8 cellular contexts compared by ENCODE assay signal in genomic region chr3:126982125-126982521, GRCh38. TPM values are rescaled to one million over a fixed set of nuclear protein-coding genes. Genes with fewer than 3 reads are reported as not detected.
A peak's percentile ranks its signal among the peaks of the same experiment; 100 is the strongest.
DNase-seq lines count a peak whose midpoint lies in the region; ATAC-seq and TF ChIP-seq lines count a peak whose summit lies in the region.

No MANE protein-coding gene starts in this region.

- peaks cover 20% of the 10 kb centered on the region for H3K4me1 ChIP-seq in CD4-positive, CD25-positive, alpha-beta regulatory T cell (ENCODE audit: control insufficient read depth, insufficient read depth, low read length, poor library complexity, severe bottlenecking)

- H3K4me3 Mint-ChIP-seq in CD4-positive, CD25-positive, alpha-beta regulatory T cell: peak overlapping the region; percentile 88 to 95 (median 90)
- H3K4me3 Mint-ChIP-seq in activated CD4-positive, alpha-beta memory T cell treated with anti-CD3 and anti-CD28 coated beads for 36 hours: peak overlapping the region; percentile 79

- DNase-seq in CD4-positive, CD25-positive, alpha-beta regulatory T cell: peak in 1 of 3 donors; percentile 52
- peak; percentile 76 for DNase-seq in activated CD4-positive, alpha-beta memory T cell treated with anti-CD3 and anti-CD28 coated beads for 36 hours
- DNase-seq in fibroblast of the aortic adventitia (ENCODE audit: low read depth): peak; percentile 30
- DNase-seq in sciatic nerve (ENCODE audit: low spot score): no peak
- no peak for DNase-seq in LoVo (ENCODE audit: low spot score)
- no peak for DNase-seq in middle frontal gyrus (ENCODE audit: extremely low spot score, low spot score)

- H3K27me3 ChIP-seq in CD4-positive, CD25-positive, alpha-beta regulatory T cell (ENCODE audit: control insufficient read depth, insufficient read depth, low read length): no peaks in the 10 kb centered on the region

- H3K4me3 ChIP-seq in CD4-positive, CD25-positive, alpha-beta regulatory T cell (ENCODE audit: low read depth, low read length): peak overlapping the region; percentile 57
- peak overlapping the region; percentile 65 for H3K4me3 ChIP-seq in fibroblast of the aortic adventitia (ENCODE audit: low read depth, low read length)

- intact Hi-C loops in activated CD4-positive, alpha-beta memory T cell treated with anti-CD3 and anti-CD28 coated beads for 36 hours (cut with micrococcal nuclease): loop anchor here (1.0 to 5.0 kb wide), 7 partner anchors 71 to 565 kb away; partner anchors contain the start of gene CHCHD6
- intact Hi-C loops in sciatic nerve (cut with DNase I): loop anchor here (5.0 kb wide), 1 partner anchor 230 kb away; no protein-coding TSS in a partner anchor

- no peak for TF ChIP-seq CTCF in fibroblast of the aortic adventitia (IDR thresholded peaks at IDR 0.05; ENCODE audit: insufficient read depth, low read length)

- H3K9me3 Mint-ChIP-seq in CD4-positive, CD25-positive, alpha-beta regulatory T cell: peaks cover 0 to 2% (median 0%) of the 10 kb centered on the region in 7 donors
- no peaks in the 10 kb centered on the region for H3K9me3 Mint-ChIP-seq in activated CD4-positive, alpha-beta memory T cell treated with anti-CD3 and anti-CD28 coated beads for 36 hours

- no peaks in the 10 kb centered on the region for H3K36me3 Mint-ChIP-seq in CD4-positive, CD25-positive, alpha-beta regulatory T cell
- no peaks in the 10 kb centered on the region for H3K36me3 Mint-ChIP-seq in activated CD4-positive, alpha-beta memory T cell treated with anti-CD3 and anti-CD28 coated beads for 36 hours

- peak; percentile 5 to 11 for ATAC-seq in CD4-positive, CD25-positive, alpha-beta regulatory T cell (ENCODE audit: low read depth in 2 of 2)
- ATAC-seq in GM19467 (IDR thresholded peaks at IDR 0.05; ENCODE audit: unreplicated experiment) (peak; percentile 25), HG03571 (IDR thresholded peaks at IDR 0.05; ENCODE audit: unreplicated experiment) (peak; percentile 36), sciatic nerve (peak; percentile 38)

- peaks cover 10% of the 10 kb centered on the region for H3K27me3 Mint-ChIP-seq in CD4-positive, CD25-positive, alpha-beta regulatory T cell
- peaks cover 7% of the 10 kb centered on the region for H3K27me3 Mint-ChIP-seq in activated CD4-positive, alpha-beta memory T cell treated with anti-CD3 and anti-CD28 coated beads for 36 hours

- POLR2A ChIA-PET in activated CD4-positive, alpha-beta memory T cell treated with anti-CD3 and anti-CD28 coated beads for 36 hours (lab: Charles Lee): interaction anchor here (2.2 kb wide), 1 partner anchor 278 kb away, joined by 9 read pairs; the partner anchor contains the start of gene CHCHD6

- no peaks in the 10 kb centered on the region for H3K36me3 ChIP-seq in CD4-positive, CD25-positive, alpha-beta regulatory T cell (ENCODE audit: control insufficient read depth, insufficient read depth, low read length)

- H3K4me1 Mint-ChIP-seq in CD4-positive, CD25-positive, alpha-beta regulatory T cell: peaks cover 0 to 19% (median 8%) of the 10 kb centered on the region in 4 donors
- H3K4me1 Mint-ChIP-seq in activated CD4-positive, alpha-beta memory T cell treated with anti-CD3 and anti-CD28 coated beads for 36 hours (ENCODE audit: low read depth): peaks cover 14% of the 10 kb centered on the region

- CTCF ChIA-PET in activated CD4-positive, alpha-beta memory T cell treated with anti-CD3 and anti-CD28 coated beads for 36 hours (lab: Charles Lee): interaction anchor here (0.7 to 3.1 kb wide), 14 partner anchors 9 to 893 kb away, joined by 3 to 18 read pairs (median 4); no protein-coding TSS in a partner anchor

- peak overlapping the region; percentile 94 for H3K27ac ChIP-seq in CD4-positive, CD25-positive, alpha-beta regulatory T cell (ENCODE audit: insufficient read depth, low read length, poor library complexity, severe bottlenecking)

- H3K9me3 ChIP-seq in CD4-positive, CD25-positive, alpha-beta regulatory T cell (ENCODE audit: control insufficient read depth in 2 of 2, low read length in 2 of 2): no peaks in the 10 kb centered on the region

- H3K27ac Mint-ChIP-seq in CD4-positive, CD25-positive, alpha-beta regulatory T cell: peak overlapping the region; percentile 63 to 93 (median 90)
- peak overlapping the region; percentile 88 for H3K27ac Mint-ChIP-seq in activated CD4-positive, alpha-beta memory T cell treated with anti-CD3 and anti-CD28 coated beads for 36 hours

RNA-seq across cellular contexts. Expression of gene PLXNA1, which starts 0.8 kb away (rescaled TPM):
- 12.6 TPM for total RNA-seq in CD4-positive, CD25-positive, alpha-beta regulatory T cell
- polyA plus RNA-seq in CD4-positive, CD25-positive, alpha-beta regulatory T cell: under 1 TPM; 0.25 to 0.52 (median 0.30) TPM
- total RNA-seq in activated CD4-positive, alpha-beta memory T cell treated with anti-CD3 and anti-CD28 coated beads for 36 hours: 1 to 10 TPM; 8.8 to 9.3 TPM
- total RNA-seq in fibroblast of the aortic adventitia (ENCODE audit: low replicate concordance): 38.4 and 62.4 TPM in 2 replicates
- 35.9 TPM for total RNA-seq in sciatic nerve

Comparison
In these comparisons a context has a peak if more than half of its experiments do, and no peak if none do; other contexts are left out.
1. DNase-seq: peak in activated CD4-positive, alpha-beta memory T cell treated with anti-CD3 and anti-CD28 coated beads for 36 hours (single experiment) and fibroblast of the aortic adventitia (single experiment); none in sciatic nerve (single experiment), LoVo (single experiment) and middle frontal gyrus (single experiment).
2. Peak in every context shown above with its lines, with median percentiles within 50 percentile points of each other: ATAC-seq.